15 cellular contexts compared by ENCODE assay signal in genomic region chr17:66135896-66136295, GRCh38. TPM values are rescaled to one million over a fixed set of nuclear protein-coding genes. Genes with fewer than 3 reads are reported as not detected.
DNase-seq lines count a peak whose midpoint lies in the region; ATAC-seq and TF ChIP-seq lines count a peak whose summit lies in the region.
"Had no signal": no experiment of that assay in that cellular context is flagged by ENCODE, and none has a peak within 500 bp of the region (broad histone marks: within the 10 kb centered on the region; RNA-seq: fewer than 3 reads in every experiment).

No MANE protein-coding gene starts in this region.

- peak; percentile 4 for DNase-seq in IMR-90
- DNase-seq in fibroblast of pulmonary artery (ENCODE audit: low read depth): peak; percentile 6
- DNase-seq in amygdala (lab: John Stamatoyannopoulos, UW): no peak
- no peak for DNase-seq in stomach
- no peak for DNase-seq in NCI-H2227 (lab: John Stamatoyannopoulos, UW; ENCODE audit: unreplicated experiment)
- DNase-seq: Caco-2, DMS153, H9, NCI-H1105, NCI-H1694, NCI-H2107, NCI-H446, SIG-M5 had no signal

- H3K36me3 ChIP-seq in BLaER1 (no peaks in the 10 kb centered on the region; the same call in 1 of the 2 replicates), IMR-90 (ENCODE audit: control insufficient read depth, insufficient read depth, low read length) (no peaks in the 10 kb centered on the region), subcutaneous abdominal adipose tissue (ENCODE audit: control insufficient read depth in 5 of 5, insufficient read depth in 5 of 5, low read length in 5 of 5) (peaks cover 0 to 5% (median 3%) of the 10 kb centered on the region in 5 donors), stomach (peaks cover 0 to 13% (median 0%) of the 10 kb centered on the region in 4 donors)

- H4K20me1 ChIP-seq in BLaER1 (no peaks in the 10 kb centered on the region), IMR-90 (ENCODE audit: insufficient read depth, low read length) (no peaks in the 10 kb centered on the region)

- WGBS in IMR-90 (ENCODE audit: extremely low coverage in 2 of 2, insufficient read length in 1 of 2), 2 experiments: no CpG with 5 or more reads among the region's 3 CpGs
- WGBS in stomach, 5 donors: 82 to 98% (median 95%) methylated on average over 3 of the region's 3 CpGs

- TF ChIP-seq POLR2A in IMR-90 (IDR thresholded peaks at IDR 0.05; ENCODE audit: low read depth, low read length) (no peak), stomach (IDR thresholded peaks at IDR 0.05) (no peak)

- H3K27ac ChIP-seq in BLaER1 (no peak overlapping the region), IMR-90 (ENCODE audit: insufficient read depth, low read length) (no peak overlapping the region), subcutaneous abdominal adipose tissue (ENCODE audit: low read depth, low read length) (peak overlapping the region; percentile 72), stomach (no peak overlapping the region)

- peaks cover 17% of the 10 kb centered on the region for H3K4me1 ChIP-seq in BLaER1
- no peaks in the 10 kb centered on the region for H3K4me1 ChIP-seq in IMR-90 (ENCODE audit: control insufficient read depth, insufficient read depth, low read length)
- H3K4me1 ChIP-seq in subcutaneous abdominal adipose tissue (ENCODE audit: control insufficient read depth in 5 of 5, insufficient read depth in 5 of 5, low read length in 5 of 5): peaks cover 0 to 21% (median 19%) of the 10 kb centered on the region in 5 donors
- H3K4me1 ChIP-seq in stomach: no peaks in the 10 kb centered on the region
- H3K4me1 ChIP-seq: Caco-2 had no signal

- POLR2A ChIA-PET in IMR-90 (lab: Charles Lee; ENCODE audit: unreplicated experiment): no interaction called here

- H3K27me3 ChIP-seq in BLaER1 (no peaks in the 10 kb centered on the region), IMR-90 (ENCODE audit: control insufficient read depth, insufficient read depth, low read length) (no peaks in the 10 kb centered on the region), subcutaneous abdominal adipose tissue (ENCODE audit: control insufficient read depth in 5 of 5, insufficient read depth in 4 of 5, low read length in 5 of 5) (no peaks in the 10 kb centered on the region), stomach (no peaks in the 10 kb centered on the region)

- H2BK15ac ChIP-seq in IMR-90 (ENCODE audit: low read depth, low read length): no peak overlapping the region

- no peak overlapping the region for H2AFZ ChIP-seq in IMR-90 (replicated peaks; ENCODE audit: low read length, poor library complexity)

- no peak overlapping the region for H3K23ac ChIP-seq in IMR-90 (ENCODE audit: low read depth, low read length)

- H3K18ac ChIP-seq in IMR-90 (ENCODE audit: low read depth, low read length): no peak overlapping the region

- TF ChIP-seq EP300 in stomach (IDR thresholded peaks at IDR 0.05): no peak

- no peak; the same call in 1 of the 2 replicates for ATAC-seq in IMR-90 (ENCODE audit: low read depth)

- CTCF ChIA-PET in IMR-90 (lab: Yijun Ruan, JAX): no interaction called here

- in situ Hi-C loops in IMR-90 (cut with MboI; ENCODE audit: low sequenced_read_pairs): no loop called here

- no peak overlapping the region for H2AK9ac ChIP-seq in IMR-90 (replicated peaks; ENCODE audit: low read depth, low read length, poor library complexity)

- H2AK5ac ChIP-seq in IMR-90 (ENCODE audit: low read depth, low read length): no peak overlapping the region

- no peak overlapping the region for H4K8ac ChIP-seq in IMR-90 (ENCODE audit: low read depth in 2 of 2, low read length in 2 of 2)

- no peak overlapping the region for H4K91ac ChIP-seq in IMR-90 (ENCODE audit: insufficient read depth, low read depth, low read length)

- TF ChIP-seq RAD21 in IMR-90 (IDR thresholded peaks at IDR 0.05; ENCODE audit: low read length): no peak

- H3K14ac ChIP-seq in IMR-90 (replicated peaks; ENCODE audit: low read depth, low read length): no peak overlapping the region

- H2BK120ac ChIP-seq in IMR-90 (ENCODE audit: low read depth, low read length): no peak overlapping the region

- H3K4me3 ChIP-seq in BLaER1 (no peak overlapping the region), IMR-90 (ENCODE audit: insufficient read depth, low read depth, low read length) (no peak overlapping the region), fibroblast of pulmonary artery (replicated peaks; ENCODE audit: low read depth, low read length) (no peak overlapping the region), subcutaneous abdominal adipose tissue (ENCODE audit: low read depth in 1 of 5, low read length in 5 of 5) (no peak overlapping the region), stomach (no peak overlapping the region)

- H2BK20ac ChIP-seq in IMR-90 (ENCODE audit: low read depth, low read length): no peak overlapping the region

- no peaks in the 10 kb centered on the region for H3K9me1 ChIP-seq in IMR-90 (ENCODE audit: insufficient read depth, low read length)

- no peak for TF ChIP-seq CTCF in IMR-90 (conservative IDR thresholded peaks at IDR 0.05; ENCODE audit: low read depth, low read length)
- no peak for TF ChIP-seq CTCF in fibroblast of pulmonary artery (IDR thresholded peaks at IDR 0.05; ENCODE audit: low read length, missing control alignments)
- no peak for TF ChIP-seq CTCF in stomach (IDR thresholded peaks at IDR 0.05)

- no peak overlapping the region for H4K5ac ChIP-seq in IMR-90 (ENCODE audit: low read depth, low read length)

- H2BK5ac ChIP-seq in IMR-90 (ENCODE audit: low read depth, low read length, poor library complexity, severe bottlenecking): no peak overlapping the region

- dilution Hi-C loops in IMR-90 (cut with HindIII; ENCODE audit: low sequenced_read_pairs, unreplicated experiment): no loop called here

- no TSS peak for BruUV-seq in IMR-90 (replicated peaks; lab: Mats Ljungman, UMichigan)

- H3K9me3 ChIP-seq in BLaER1 (peaks cover 4% of the 10 kb centered on the region; the same call in 1 of the 2 replicates), IMR-90 (ENCODE audit: control insufficient read depth, insufficient read depth, low read length) (no peaks in the 10 kb centered on the region), subcutaneous abdominal adipose tissue (ENCODE audit: control insufficient read depth in 5 of 5, low read length in 5 of 5) (peaks cover 0 to 6% (median 3%) of the 10 kb centered on the region in 5 donors), stomach (no peaks in the 10 kb centered on the region)
- H3K9me3 ChIP-seq: Caco-2 had no signal

- H3K4me2 ChIP-seq in BLaER1: peak overlapping the region; percentile 46
- H3K4me2 ChIP-seq in IMR-90 (ENCODE audit: low read depth, low read length): no peak overlapping the region

- intact Hi-C loops in IMR-90 (cut with micrococcal nuclease): no loop called here
- intact Hi-C loops in stomach (cut with DNase I; ENCODE audit: low total_unique reads): no loop called here

- H3K9ac ChIP-seq in BLaER1 (no peak overlapping the region), IMR-90 (ENCODE audit: low read depth, low read length) (no peak overlapping the region), subcutaneous abdominal adipose tissue (ENCODE audit: low read length in 5 of 5) (no peak overlapping the region)

- H3K56ac ChIP-seq in IMR-90 (ENCODE audit: extremely low read depth, insufficient read depth, low read length): no peak overlapping the region

- no peak overlapping the region for H3K4ac ChIP-seq in IMR-90 (ENCODE audit: low read depth, low read length)

- no peaks in the 10 kb centered on the region for H3K79me1 ChIP-seq in IMR-90 (ENCODE audit: low read depth in 1 of 2, low read length in 2 of 2)

TF ChIP-seq in IMR-90, 13 proteins besides CTCF, POLR2A, EP300 and RAD21:
- TF ChIP-seq SMC3 (IDR thresholded peaks at IDR 0.05; ENCODE audit: low read depth, low read length) (no peak), CEBPB (IDR thresholded peaks at IDR 0.05; ENCODE audit: low read depth, low read length) (peak; percentile 52), MXI1 (IDR thresholded peaks at IDR 0.05; ENCODE audit: borderline replicate concordance, low read depth, low read length) (no peak), BHLHE40 (IDR thresholded peaks at IDR 0.05; ENCODE audit: low read depth, low read length) (no peak)

RNA-seq across cellular contexts. Expression of gene CEP112, which starts 56.0 kb away (rescaled TPM):
- total RNA-seq in IMR-90 (2012; rRNA removed): 3.6 and 5.6 TPM in 2 replicates
- polyA plus RNA-seq in IMR-90 (2012; rRNA removed): 2.5 and 3.0 TPM in 2 replicates
- 0.45 and 2.4 TPM in 2 replicates for polyA plus RNA-seq in IMR-90 (2012; cell fraction: cytosol; rRNA removed)
- 0.27 and 1.8 TPM in 2 replicates for polyA plus RNA-seq in IMR-90 (2012; cell fraction: nucleus; rRNA removed; ENCODE audit: low replicate concordance)
- 100 to 1,000 TPM in 1 of 5 donors, 10 to 100 TPM in 3, 1 to 10 TPM in 1; 9.6 to 108 (median 27.7) TPM for total RNA-seq in stomach
- 1 to 10 TPM; 3.5 to 9.9 (median 9.0) TPM for polyA plus RNA-seq in stomach

Comparison
In these comparisons a context has a peak if more than half of its experiments do, and no peak if none do; other contexts are left out.
1. DNase-seq: peak in IMR-90 (single experiment) and fibroblast of pulmonary artery (single experiment); none in amygdala (0 of 56), stomach (single experiment) and NCI-H2227 (single experiment).